18 cellular contexts compared by ENCODE assay signal in genomic region chr15:101084801-101085200, GRCh38.
"Had no signal": no experiment of that assay in that cellular context is flagged by ENCODE, and none has a peak within 500 bp of the region (broad histone marks: within the 10 kb centered on the region; RNA-seq: fewer than 3 reads in every experiment).

No MANE protein-coding gene starts in this region.

- DNase-seq: colonic mucosa; cortex of kidney; effector CD4-positive, alpha-beta T cell; effector memory CD4-positive, alpha-beta T cell; foreskin keratinocyte; hypothalamus; immature natural killer cell; left cardiac atrium; left lung; left ventricle myocardium superior; lower lobe of right lung; mesendoderm; midbrain had no signal

- H3K9me3 Mint-ChIP-seq: dendritic cell treated with granulocyte-macrophage colony-stimulating factor and Interleukin-4, amounts not matched to agents 40 ng/mL and 50 ng/mL, for 4 days; immature natural killer cell had no signal

- H3K36me3 Mint-ChIP-seq: immature natural killer cell had no signal

- ATAC-seq: foreskin keratinocyte, gastroesophageal sphincter, heart left ventricle, left cardiac atrium, left lung, left ventricle myocardium superior, lower lobe of right lung had no signal

- H3K9me3 ChIP-seq: colonic mucosa, esophagus muscularis mucosa, gastroesophageal sphincter, heart left ventricle, left lung, lower lobe of right lung had no signal

- H3K27ac Mint-ChIP-seq: dendritic cell treated with granulocyte-macrophage colony-stimulating factor and Interleukin-4, amounts not matched to agents 40 ng/mL and 50 ng/mL, for 4 days; immature natural killer cell had no signal

- H3K27me3 ChIP-seq: colonic mucosa, esophagus muscularis mucosa, foreskin keratinocyte, gastroesophageal sphincter, heart left ventricle, hepatocyte, left lung had no signal

- H3K4me3 ChIP-seq: colonic mucosa, esophagus muscularis mucosa, gastroesophageal sphincter, heart left ventricle, hepatocyte, left lung, lower lobe of right lung had no signal

- H2AFZ ChIP-seq: hepatocyte had no signal

- H3K36me3 ChIP-seq: colonic mucosa, esophagus muscularis mucosa, gastroesophageal sphincter, heart left ventricle, left lung, lower lobe of right lung had no signal

- H3K27ac ChIP-seq: colonic mucosa, esophagus muscularis mucosa, foreskin keratinocyte, gastroesophageal sphincter, heart left ventricle, hepatocyte, left lung, lower lobe of right lung had no signal

- H3K79me2 ChIP-seq: hepatocyte had no signal

- H3K4me2 ChIP-seq: hepatocyte had no signal

- H3K4me1 ChIP-seq: colonic mucosa, foreskin keratinocyte had no signal

- H3K4me1 Mint-ChIP-seq: immature natural killer cell had no signal

- H3K4me3 Mint-ChIP-seq: dendritic cell treated with granulocyte-macrophage colony-stimulating factor and Interleukin-4, amounts not matched to agents 40 ng/mL and 50 ng/mL, for 4 days; immature natural killer cell had no signal
